16 cellular contexts compared by ENCODE assay signal in the genomic region with DNA sequence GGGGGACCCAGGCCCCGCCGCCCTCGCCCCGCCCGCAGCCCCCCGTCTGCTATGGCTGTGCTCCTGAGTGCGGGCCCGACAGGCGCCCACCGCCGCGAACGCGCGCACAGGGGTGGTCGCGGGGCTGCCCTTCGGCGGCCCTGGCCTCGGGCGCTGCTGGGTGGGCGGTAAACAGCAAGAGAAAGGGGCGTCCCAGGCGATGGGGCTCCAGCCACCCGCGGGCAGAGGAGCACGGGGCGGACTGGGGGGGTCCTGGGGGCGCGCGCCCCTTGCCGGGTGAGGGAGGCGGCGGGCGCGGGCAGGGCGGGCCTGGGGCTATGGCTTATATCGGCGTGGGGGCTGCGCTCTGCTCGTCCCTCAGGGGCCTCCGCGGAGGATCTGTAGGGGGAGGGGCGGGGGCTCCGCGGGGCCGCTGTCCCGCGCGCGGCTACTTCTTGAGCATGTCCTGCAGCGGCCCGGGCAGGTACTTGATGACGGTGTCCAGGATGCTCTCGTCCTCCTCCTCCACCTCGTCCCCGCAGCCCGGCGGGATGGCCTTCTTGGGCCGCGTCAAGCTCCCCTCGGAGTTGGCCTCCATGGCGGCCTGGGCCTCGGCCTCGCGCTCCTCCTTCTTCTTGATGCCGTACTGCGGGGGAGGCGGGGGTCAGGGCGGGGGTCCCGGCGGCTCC. TPM values are rescaled to one million over a fixed set of nuclear protein-coding genes. Genes with fewer than 3 reads are reported as not detected.
DNase-seq lines count a peak whose midpoint lies in the region; ATAC-seq and TF ChIP-seq lines count a peak whose summit lies in the region.
"Had no signal": no experiment of that assay in that cellular context is flagged by ENCODE, and none has a peak within 500 bp of the region (broad histone marks: within the 10 kb centered on the region; RNA-seq: fewer than 3 reads in every experiment).

No MANE protein-coding gene starts in this region.

- 23 to 30% methylated on average over 24 to 72 of the region's 72 CpGs for WGBS in endodermal cell (ENCODE audit: insufficient coverage in 1 of 2, insufficient read length in 1 of 2), 2 experiments
- WGBS in thymus = 6% methylated on average over 72 of the region's 72 CpGs

- H3K27ac ChIP-seq in Peyer's patch (peak overlapping the region in 3 of 4 donors; percentile 5 to 42 (median 7)), endodermal cell (ENCODE audit: low read depth, low read length) (no peak overlapping the region), thymus (ENCODE audit: low read depth) (no peak overlapping the region)

- no peaks in the 10 kb centered on the region for H3K36me3 Mint-ChIP-seq in endodermal cell (ENCODE audit: low read depth)

- H3K36me3 ChIP-seq in Peyer's patch = no peaks in the 10 kb centered on the region
- H3K36me3 ChIP-seq in endodermal cell (ENCODE audit: control insufficient read depth, insufficient read depth, low read length) = no peaks in the 10 kb centered on the region
- no peaks in the 10 kb centered on the region for H3K36me3 ChIP-seq in mucosa of stomach (ENCODE audit: control insufficient read depth, insufficient read depth, low read length)
- no peaks in the 10 kb centered on the region for H3K36me3 ChIP-seq in thymus (ENCODE audit: control insufficient read depth, insufficient read depth)

- H3K4me1 ChIP-seq in Peyer's patch (peaks cover 0 to 40% (median 11%) of the 10 kb centered on the region in 4 donors), endodermal cell (ENCODE audit: control insufficient read depth, insufficient read depth, low read length) (no peaks in the 10 kb centered on the region), mucosa of stomach (ENCODE audit: control insufficient read depth, insufficient read depth, low read length) (peaks cover 36% of the 10 kb centered on the region), thymus (ENCODE audit: control insufficient read depth, insufficient read depth, low read length) (peaks cover 5% of the 10 kb centered on the region)

- H3K27me3 Mint-ChIP-seq in endodermal cell (ENCODE audit: insufficient read depth) = peaks cover 60% of the 10 kb centered on the region

- H3K4me1 Mint-ChIP-seq in endodermal cell = peaks cover 12% of the 10 kb centered on the region

- no peak overlapping the region for H3K9ac ChIP-seq in endodermal cell (ENCODE audit: extremely low read depth, low read length, poor library complexity, severe bottlenecking)
- H3K9ac ChIP-seq in mucosa of stomach (ENCODE audit: low read length) = peak overlapping the region; percentile 9

- peaks cover 0 to 26% of the 10 kb centered on the region in 2 donors for H3K27me3 ChIP-seq in Peyer's patch
- H3K27me3 ChIP-seq in endodermal cell (ENCODE audit: control insufficient read depth, insufficient read depth, low read length, poor library complexity, severe bottlenecking) = peaks cover 52% of the 10 kb centered on the region
- peaks cover 41% of the 10 kb centered on the region for H3K27me3 ChIP-seq in mucosa of stomach (ENCODE audit: control insufficient read depth, insufficient read depth, low read length)
- H3K27me3 ChIP-seq in thymus (ENCODE audit: control insufficient read depth, insufficient read depth) = peaks cover 43% of the 10 kb centered on the region

- DNase-seq in Peyer's patch (no peak), endodermal cell (peak; percentile 62), NCI-H1092 (lab: John Stamatoyannopoulos, UW) (no peak), dedifferentiated amniotic fluid mesenchymal stem cell (ENCODE audit: extremely low spot score) (no peak)
- no peak for DNase-seq in activated CD4-positive, CD25-positive, alpha-beta regulatory T cell (lab: John Stamatoyannopoulos, UW)
- DNase-seq: activated CD4-positive, alpha-beta T cell treated with anti-CD3 and anti-CD28 coated beads for 48 hours; EL; NCI-H2171; stimulated activated CD4-positive, alpha-beta T cell treated with anti-CD3 and anti-CD28 coated beads, Interleukin-1b, Interleukin-23, amount 100 ng/mL, for 48 hours; stimulated activated naive B cell treated with anti-CD40 and anti-IgM and Interleukin-4, amounts not matched to agents 10 μg/mL and 1 μg/mL and 100 μg/mL, for 72 hours had no signal

- peak overlapping the region; percentile 24 for H3K4me3 Mint-ChIP-seq in endodermal cell

- H3K4me3 ChIP-seq in Peyer's patch = peak overlapping the region; percentile 15 to 46 (median 40)
- no peak overlapping the region for H3K4me3 ChIP-seq in endodermal cell (ENCODE audit: low read length)
- no peak overlapping the region for H3K4me3 ChIP-seq in mucosa of stomach (ENCODE audit: low read length)
- peak overlapping the region; percentile 27 for H3K4me3 ChIP-seq in thymus (ENCODE audit: low read length)

- no peaks in the 10 kb centered on the region for H3K9me3 Mint-ChIP-seq in endodermal cell
- H3K9me3 Mint-ChIP-seq: activated T-helper 17 cell treated with anti-CD3 and anti-CD28 coated beads, Interleukin-2, amount 50 U/mL, for 72 hours; nephron; stimulated activated naive B cell treated with anti-CD40 and anti-IgM and Interleukin-4, amounts not matched to agents 10 μg/mL and 1 μg/mL and 100 μg/mL, for 72 hours had no signal

- no peak for ATAC-seq in HG02840 (IDR thresholded peaks at IDR 0.05; ENCODE audit: low FRiP score, unreplicated experiment)
- ATAC-seq: activated T-helper 17 cell treated with anti-CD3 and anti-CD28 coated beads, Interleukin-2, amount 50 U/mL, for 72 hours; stimulated activated naive B cell treated with anti-CD40 and anti-IgM and Interleukin-4, amounts not matched to agents 10 μg/mL and 1 μg/mL and 100 μg/mL, for 72 hours had no signal

- TF ChIP-seq CTCF in Peyer's patch (IDR thresholded peaks at IDR 0.05) = no peak
- TF ChIP-seq CTCF in endodermal cell (conservative IDR thresholded peaks at IDR 0.05) = no peak

- H3K27ac Mint-ChIP-seq in endodermal cell = no peak overlapping the region
- H3K27ac Mint-ChIP-seq: activated T-helper 17 cell treated with anti-CD3 and anti-CD28 coated beads, Interleukin-2, amount 50 U/mL, for 72 hours; CD14-positive monocyte; stimulated activated naive B cell treated with anti-CD40 and anti-IgM and Interleukin-4, amounts not matched to agents 10 μg/mL and 1 μg/mL and 100 μg/mL, for 72 hours had no signal

- no peak for TF ChIP-seq POLR2A in Peyer's patch (IDR thresholded peaks at IDR 0.05)

- H3K9me3 ChIP-seq in Peyer's patch (no peaks in the 10 kb centered on the region), endodermal cell (ENCODE audit: control insufficient read depth, low read length) (no peaks in the 10 kb centered on the region), mucosa of stomach (ENCODE audit: control insufficient read depth, low read length) (no peaks in the 10 kb centered on the region), thymus (ENCODE audit: control insufficient read depth) (no peaks in the 10 kb centered on the region)

RNA-seq across cellular contexts. Expression of a gene that starts 39.7 kb away (rescaled TPM):
- total RNA-seq in Peyer's patch (under 1 TPM in 2 of 4 donors, not detected in 2; 0.35 to 0.67 TPM), endodermal cell (1 to 10 TPM; 1.0 to 1.9 TPM)
- 0.36 TPM for polyA plus RNA-seq in endodermal cell (2013, experiment 1 of 2)
- polyA plus RNA-seq in endodermal cell (2013, experiment 2 of 2) = 1.0 TPM
- 7.9 TPM for polyA plus RNA-seq in thymus
- polyA plus RNA-seq: CD14-positive monocyte had no signal

Comparison
In these comparisons a context has a peak if more than half of its experiments do, and no peak if none do; other contexts are left out.
1. H3K27ac ChIP-seq: peak in Peyer's patch (3 of 4); none in endodermal cell (single experiment) and thymus (single experiment).
2. H3K4me3 ChIP-seq: peak in Peyer's patch (4 of 4) and thymus (single experiment); none in endodermal cell (single experiment) and mucosa of stomach (single experiment).